Comparison of ENCODE assay signal across 1 cellular context in genomic region chr22:42769238-42769573, GRCh38.
TF ChIP-seq lines count a peak whose summit lies in the region.

No MANE protein-coding gene starts in this region.

TF ChIP-seq in SK-N-SH, 30 proteins besides CTCF, POLR2A, EP300 and RAD21 (continued from another document):
- TF ChIP-seq USF1 (IDR thresholded peaks at IDR 0.05; ENCODE audit: borderline replicate concordance, low read depth), result no peak
